ENCODE assay signal across 20 cellular contexts in the genomic region with DNA sequence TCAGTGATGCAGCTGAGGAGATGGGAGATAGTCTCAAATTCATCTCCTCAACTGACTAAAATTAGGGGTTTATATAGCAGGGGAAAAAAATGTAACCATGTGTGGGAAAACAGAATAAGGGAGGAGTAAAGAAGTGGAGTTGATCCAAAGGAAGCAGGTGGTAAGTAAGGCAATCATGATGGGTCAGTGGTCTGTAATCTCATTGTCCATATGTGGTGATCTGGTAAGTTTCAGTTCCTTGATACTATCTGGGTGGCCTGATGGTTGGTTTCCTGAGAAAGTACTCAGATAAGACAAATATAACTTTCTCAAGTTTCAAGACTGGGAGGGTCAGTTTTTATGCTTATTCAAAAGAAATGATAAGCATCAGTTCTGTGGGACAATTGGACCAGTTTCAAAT.
DNase-seq lines count a peak whose midpoint lies in the region; FAIRE-seq and TF ChIP-seq lines count a peak whose summit lies in the region.
"Had no signal": no experiment of that assay in that cellular context is flagged by ENCODE, and none has a peak within 500 bp of the region (broad histone marks: within the 10 kb centered on the region; RNA-seq: fewer than 3 reads in every experiment).

No MANE protein-coding gene starts in this region.

- FAIRE-seq in GM12891 (lab: Jason Lieb, UNC): no peak
- FAIRE-seq: A549, H54 had no signal

- H3K9me3 ChIP-seq in transverse colon: peaks cover 0 to 3% of the 10 kb centered on the region in 2 donors
- H3K9me3 ChIP-seq: A549 had no signal

- H2AFZ ChIP-seq in KMS-11 (ENCODE audit: low read depth): no peak overlapping the region

- H3K79me2 ChIP-seq in KMS-11 (ENCODE audit: insufficient read depth, low read depth): no peaks in the 10 kb centered on the region

- no peaks in the 10 kb centered on the region for H3K27me3 ChIP-seq in KMS-11 (ENCODE audit: insufficient read depth, low read depth)
- H3K27me3 ChIP-seq in transverse colon: no peaks in the 10 kb centered on the region

- no peaks in the 10 kb centered on the region; the same call in 1 of the 2 replicates for H3K36me3 ChIP-seq in KMS-11 (ENCODE audit: insufficient read depth)
- H3K36me3 ChIP-seq in transverse colon: no peaks in the 10 kb centered on the region

- TF ChIP-seq CTCF in KMS-11 (conservative IDR thresholded peaks at IDR 0.05; ENCODE audit: low read depth, low read length) (no peak), transverse colon (IDR thresholded peaks at IDR 0.05) (no peak)

- H3K9ac ChIP-seq in KMS-11: no peak overlapping the region

- no peak for TF ChIP-seq POLR2A in GM12891 (IDR thresholded peaks at IDR 0.05; ENCODE audit: low read depth, low read length)
- no peak for TF ChIP-seq POLR2A in erythroblast (IDR thresholded peaks at IDR 0.05; ENCODE audit: low read length)
- no peak for TF ChIP-seq POLR2A in transverse colon (IDR thresholded peaks at IDR 0.05)

- peaks cover 15% of the 10 kb centered on the region for H3K4me1 ChIP-seq in KMS-11 (ENCODE audit: low read depth, poor library complexity, severe bottlenecking)
- H3K4me1 ChIP-seq in transverse colon: no peaks in the 10 kb centered on the region
- H3K4me1 ChIP-seq: A549 had no signal

- no peak overlapping the region for H3K27ac ChIP-seq in KMS-11
- no peak overlapping the region for H3K27ac ChIP-seq in transverse colon
- H3K27ac ChIP-seq: A549 had no signal

- H3K4me3 ChIP-seq in KMS-11 (IDR thresholded peaks at IDR 0.05; ENCODE audit: insufficient read depth, low read depth, low read length) (no peak overlapping the region), transverse colon (no peak overlapping the region)
- H3K4me3 ChIP-seq: A549 had no signal

- DNase-seq in GM12891 (ENCODE audit: insufficient read length, low spot score) (no peak), RPMI8226 (peak; percentile 52), erythroblast (lab: John Stamatoyannopoulos, UW) (peak; percentile 0 to 67), transverse colon (no peak), SIG-M5 treated with dmso at 0.1 percent for 504 hours (lab: John Stamatoyannopoulos, UW; ENCODE audit: unreplicated experiment) (no peak), EL (no peak)
- DNase-seq in stimulated activated CD4-positive, alpha-beta T cell treated with anti-CD3 and anti-CD28 coated beads, Interleukin-12 subunit alpha, Interleukin-12 subunit beta, amount 100 ng/mL, for 4 hours: no peak
- DNase-seq: C1 segment of cervical spinal cord; CD8-positive, alpha-beta memory T cell; DMS79; HFFc6; NCI-H1105 treated with DMSO at 0.1 percent for 48 hours; NCI-H1694; NCI-H2081 treated with DMSO at 0.1 percent for 48 hours; NCI-H446 treated with DMSO at 0.1 percent for 48 hours; NK-92 treated with Interleukin-12 subunit alpha and Interleukin-12 subunit beta, amount 100 ng/mL, for 24 hours; SHP77 treated with DMSO at 0.1 percent for 48 hours had no signal

- H3K4me2 ChIP-seq in KMS-11: peak overlapping the region; percentile 6; the same call in 1 of the 2 replicates
- H3K4me2 ChIP-seq: A549 had no signal

- in situ Hi-C loops in transverse colon (cut with MboI; ENCODE audit: low pct_ligation_motif_present in 1 of 4, low pct_unique_long_range_greater_than_20kb in 1 of 4, low sequenced_read_pairs in 3 of 4): no loop called here

- TF ChIP-seq EP300 in transverse colon (IDR thresholded peaks at IDR 0.05; ENCODE audit: low read depth): no peak

- no peaks in the 10 kb centered on the region for H4K20me1 ChIP-seq in KMS-11 (ENCODE audit: insufficient read depth)

- intact Hi-C loops in transverse colon (cut with DNase I; ENCODE audit: low total_unique reads): no loop called here

TF ChIP-seq in GM12891, 5 proteins besides CTCF, POLR2A, EP300 and RAD21:
- TF ChIP-seq TAF1 (IDR thresholded peaks at IDR 0.05; ENCODE audit: low read depth, low read length) (no peak), SPI1 (IDR thresholded peaks at IDR 0.05; ENCODE audit: low read depth, low read length) (peak; percentile 54)

Comparison
In these comparisons a context has a peak if more than half of its experiments do, and no peak if none do; other contexts are left out.
1. DNase-seq: peak in RPMI8226 (single experiment) and erythroblast (2 of 2); none in GM12891 (single experiment), transverse colon (single experiment), SIG-M5 treated with dmso at 0.1 percent for 504 hours (single experiment), EL (single experiment) and stimulated activated CD4-positive, alpha-beta T cell treated with anti-CD3 and anti-CD28 coated beads, Interleukin-12 subunit alpha, Interleukin-12 subunit beta, amount 100 ng/mL, for 4 hours (single experiment).